In genomic region chr4:36310793-36311192, GRCh38 we compare ENCODE assay signal across 9 cellular contexts. TPM values are rescaled to one million over a fixed set of nuclear protein-coding genes. Genes with fewer than 3 reads are reported as not detected.
DNase-seq lines count a peak whose midpoint lies in the region; ATAC-seq and TF ChIP-seq lines count a peak whose summit lies in the region.
"Had no signal": no experiment of that assay in that cellular context is flagged by ENCODE, and none has a peak within 500 bp of the region (broad histone marks: within the 10 kb centered on the region; RNA-seq: fewer than 3 reads in every experiment).

No MANE protein-coding gene starts in this region.

- peaks cover 26% of the 10 kb centered on the region for H3K4me1 Mint-ChIP-seq in activated CD8-positive, alpha-beta memory T cell treated with anti-CD3 and anti-CD28 coated beads, Interleukin-2, amount 10 ng/mL, durations not matched to agents 7 days and 5 days
- H3K4me1 Mint-ChIP-seq in activated CD4-positive, alpha-beta memory T cell treated with anti-CD3 and anti-CD28 coated beads for 36 hours (ENCODE audit: low read depth): peaks cover 37% of the 10 kb centered on the region
- peaks cover 42% of the 10 kb centered on the region for H3K4me1 Mint-ChIP-seq in stimulated activated naive CD8-positive, alpha-beta T cell treated with anti-CD3 and anti-CD28 coated beads, Interleukin-15, Interleukin-2, amounts not matched to agents 100 ng/mL and 50 ng/mL, for 24 hours (ENCODE audit: low read depth)
- no peaks in the 10 kb centered on the region for H3K4me1 Mint-ChIP-seq in HFFc6 (ENCODE audit: low read depth)

- peak; percentile 66 for ATAC-seq in activated CD8-positive, alpha-beta memory T cell treated with anti-CD3 and anti-CD28 coated beads, Interleukin-2, amount 10 ng/mL, durations not matched to agents 7 days and 5 days
- ATAC-seq in HG03175 (IDR thresholded peaks at IDR 0.05; ENCODE audit: unreplicated experiment): peak; percentile 75

- H3K4me3 Mint-ChIP-seq in activated CD8-positive, alpha-beta memory T cell treated with anti-CD3 and anti-CD28 coated beads, Interleukin-2, amount 10 ng/mL, durations not matched to agents 7 days and 5 days: peak overlapping the region; percentile 40
- H3K4me3 Mint-ChIP-seq in activated CD4-positive, alpha-beta memory T cell treated with anti-CD3 and anti-CD28 coated beads for 36 hours: no peak overlapping the region
- H3K4me3 Mint-ChIP-seq in stimulated activated naive CD8-positive, alpha-beta T cell treated with anti-CD3 and anti-CD28 coated beads, Interleukin-15, Interleukin-2, amounts not matched to agents 100 ng/mL and 50 ng/mL, for 24 hours: peak overlapping the region; percentile 6
- H3K4me3 Mint-ChIP-seq in HFFc6: no peak overlapping the region

- POLR2A ChIA-PET in activated CD4-positive, alpha-beta memory T cell treated with anti-CD3 and anti-CD28 coated beads for 36 hours (lab: Charles Lee): interaction anchor here (0.7 kb wide), 1 partner anchor 65 kb away, joined by 3 read pairs; no protein-coding TSS in a partner anchor

- peaks cover 5% of the 10 kb centered on the region for H3K9me3 Mint-ChIP-seq in activated CD8-positive, alpha-beta memory T cell treated with anti-CD3 and anti-CD28 coated beads, Interleukin-2, amount 10 ng/mL, durations not matched to agents 7 days and 5 days (ENCODE audit: low read depth)
- H3K9me3 Mint-ChIP-seq in activated CD4-positive, alpha-beta memory T cell treated with anti-CD3 and anti-CD28 coated beads for 36 hours: no peaks in the 10 kb centered on the region
- H3K9me3 Mint-ChIP-seq in stimulated activated naive CD8-positive, alpha-beta T cell treated with anti-CD3 and anti-CD28 coated beads, Interleukin-15, Interleukin-2, amounts not matched to agents 100 ng/mL and 50 ng/mL, for 24 hours: no peaks in the 10 kb centered on the region
- H3K9me3 Mint-ChIP-seq in HFFc6: peaks cover 33% of the 10 kb centered on the region

- H3K27me3 Mint-ChIP-seq in activated CD8-positive, alpha-beta memory T cell treated with anti-CD3 and anti-CD28 coated beads, Interleukin-2, amount 10 ng/mL, durations not matched to agents 7 days and 5 days: no peaks in the 10 kb centered on the region
- H3K27me3 Mint-ChIP-seq in activated CD4-positive, alpha-beta memory T cell treated with anti-CD3 and anti-CD28 coated beads for 36 hours: no peaks in the 10 kb centered on the region
- H3K27me3 Mint-ChIP-seq in stimulated activated naive CD8-positive, alpha-beta T cell treated with anti-CD3 and anti-CD28 coated beads, Interleukin-15, Interleukin-2, amounts not matched to agents 100 ng/mL and 50 ng/mL, for 24 hours: no peaks in the 10 kb centered on the region
- no peaks in the 10 kb centered on the region for H3K27me3 Mint-ChIP-seq in HFFc6 (ENCODE audit: insufficient read depth)

- H3K36me3 Mint-ChIP-seq in activated CD8-positive, alpha-beta memory T cell treated with anti-CD3 and anti-CD28 coated beads, Interleukin-2, amount 10 ng/mL, durations not matched to agents 7 days and 5 days: peaks cover 25% of the 10 kb centered on the region
- peaks cover 3% of the 10 kb centered on the region for H3K36me3 Mint-ChIP-seq in activated CD4-positive, alpha-beta memory T cell treated with anti-CD3 and anti-CD28 coated beads for 36 hours
- no peaks in the 10 kb centered on the region for H3K36me3 Mint-ChIP-seq in stimulated activated naive CD8-positive, alpha-beta T cell treated with anti-CD3 and anti-CD28 coated beads, Interleukin-15, Interleukin-2, amounts not matched to agents 100 ng/mL and 50 ng/mL, for 24 hours (ENCODE audit: low read depth)
- H3K36me3 Mint-ChIP-seq in HFFc6 (ENCODE audit: low read depth): no peaks in the 10 kb centered on the region

- TF ChIP-seq CTCF in HFFc6 (IDR thresholded peaks at IDR 0.05): no peak

- H3K27ac Mint-ChIP-seq in activated CD8-positive, alpha-beta memory T cell treated with anti-CD3 and anti-CD28 coated beads, Interleukin-2, amount 10 ng/mL, durations not matched to agents 7 days and 5 days: peak overlapping the region; percentile 81
- H3K27ac Mint-ChIP-seq in activated CD4-positive, alpha-beta memory T cell treated with anti-CD3 and anti-CD28 coated beads for 36 hours: peak overlapping the region; percentile 49
- H3K27ac Mint-ChIP-seq in stimulated activated naive CD8-positive, alpha-beta T cell treated with anti-CD3 and anti-CD28 coated beads, Interleukin-15, Interleukin-2, amounts not matched to agents 100 ng/mL and 50 ng/mL, for 24 hours: peak overlapping the region; percentile 58
- H3K27ac Mint-ChIP-seq in HFFc6: no peak overlapping the region

- DNase-seq in activated CD8-positive, alpha-beta memory T cell treated with anti-CD3 and anti-CD28 coated beads, Interleukin-2, amount 10 ng/mL, durations not matched to agents 7 days and 5 days: peak; percentile 49
- no peak for DNase-seq in activated CD8-positive, alpha-beta memory T cell treated with anti-CD3 and anti-CD28 coated beads, Interleukin-2, amount 50 U/mL, for 4 hours
- no peak for DNase-seq in activated CD4-positive, alpha-beta memory T cell treated with anti-CD3 and anti-CD28 coated beads for 36 hours
- DNase-seq in HPDE6-E6E7 (ENCODE audit: extremely low spot score) (no peak), T-helper 9 cell (no peak), HFFc6 (no peak)

- CTCF ChIA-PET in activated CD8-positive, alpha-beta memory T cell treated with anti-CD3 and anti-CD28 coated beads, Interleukin-2, amount 10 ng/mL, durations not matched to agents 7 days and 5 days (lab: Charles Lee): interaction anchor here (0.6 to 1.4 kb wide), 2 partner anchors 25 to 28 kb away, joined by 3 to 4 read pairs; no protein-coding TSS in a partner anchor
- CTCF ChIA-PET in activated CD4-positive, alpha-beta memory T cell treated with anti-CD3 and anti-CD28 coated beads for 36 hours (lab: Charles Lee): no interaction called here

- intact Hi-C loops in activated CD4-positive, alpha-beta memory T cell treated with anti-CD3 and anti-CD28 coated beads for 36 hours (cut with micrococcal nuclease): no loop called here

RNA-seq across cellular contexts. Expression of gene DTHD1, which starts 29.4 kb away (rescaled TPM):
- total RNA-seq in activated CD8-positive, alpha-beta memory T cell treated with anti-CD3 and anti-CD28 coated beads, Interleukin-2, amount 10 ng/mL, durations not matched to agents 7 days and 5 days: 1 to 10 TPM; 1.7 to 2.9 TPM
- total RNA-seq in activated CD4-positive, alpha-beta memory T cell treated with anti-CD3 and anti-CD28 coated beads for 36 hours: 1 to 10 TPM; 3.1 to 3.8 TPM
- total RNA-seq in HFFc6 (2021; fragmentation: NEBNext Ultra II Directional; extraction: Animal tissue kit (Norgen Biotek cat#: 25700)): not detected
- total RNA-seq: RPMI7951 had no signal

Comparison
In these comparisons a context has a peak if more than half of its experiments do, and no peak if none do; other contexts are left out.
1. H3K4me3 Mint-ChIP-seq: peak in activated CD8-positive, alpha-beta memory T cell treated with anti-CD3 and anti-CD28 coated beads, Interleukin-2, amount 10 ng/mL, durations not matched to agents 7 days and 5 days (single experiment) and stimulated activated naive CD8-positive, alpha-beta T cell treated with anti-CD3 and anti-CD28 coated beads, Interleukin-15, Interleukin-2, amounts not matched to agents 100 ng/mL and 50 ng/mL, for 24 hours (single experiment); none in activated CD4-positive, alpha-beta memory T cell treated with anti-CD3 and anti-CD28 coated beads for 36 hours (single experiment) and HFFc6 (single experiment).